ENCODE assay signal across 8 cellular contexts in genomic region chr5:25418978-25419377, GRCh38.
"Had no signal": no experiment of that assay in that cellular context is flagged by ENCODE, and none has a peak within 500 bp of the region (broad histone marks: within the 10 kb centered on the region; RNA-seq: fewer than 3 reads in every experiment).

No MANE protein-coding gene starts in this region.

- H3K4me1 ChIP-seq: HAP-1 had no signal

- H3K27ac ChIP-seq: GM23248 had no signal

- H3K9me3 ChIP-seq: HAP-1 had no signal

- H3K27ac Mint-ChIP-seq: HFFc6 had no signal

- H2AFZ ChIP-seq: GM23248 had no signal

- H3K4me3 Mint-ChIP-seq: H9, HFFc6 had no signal

- H3K9ac ChIP-seq: GM23248 had no signal

- ATAC-seq: HCT116 had no signal

- H3K9me3 Mint-ChIP-seq: H9 had no signal

- H3K36me3 ChIP-seq: HAP-1 had no signal

- DNase-seq: GM23248, GOT3, H7, H9, HCEC 1CT, HFFc6 had no signal

- H3K4me3 ChIP-seq: GM23248, HAP-1 had no signal
